Comparison of ENCODE assay signal across 26 cellular contexts in the genomic region with DNA sequence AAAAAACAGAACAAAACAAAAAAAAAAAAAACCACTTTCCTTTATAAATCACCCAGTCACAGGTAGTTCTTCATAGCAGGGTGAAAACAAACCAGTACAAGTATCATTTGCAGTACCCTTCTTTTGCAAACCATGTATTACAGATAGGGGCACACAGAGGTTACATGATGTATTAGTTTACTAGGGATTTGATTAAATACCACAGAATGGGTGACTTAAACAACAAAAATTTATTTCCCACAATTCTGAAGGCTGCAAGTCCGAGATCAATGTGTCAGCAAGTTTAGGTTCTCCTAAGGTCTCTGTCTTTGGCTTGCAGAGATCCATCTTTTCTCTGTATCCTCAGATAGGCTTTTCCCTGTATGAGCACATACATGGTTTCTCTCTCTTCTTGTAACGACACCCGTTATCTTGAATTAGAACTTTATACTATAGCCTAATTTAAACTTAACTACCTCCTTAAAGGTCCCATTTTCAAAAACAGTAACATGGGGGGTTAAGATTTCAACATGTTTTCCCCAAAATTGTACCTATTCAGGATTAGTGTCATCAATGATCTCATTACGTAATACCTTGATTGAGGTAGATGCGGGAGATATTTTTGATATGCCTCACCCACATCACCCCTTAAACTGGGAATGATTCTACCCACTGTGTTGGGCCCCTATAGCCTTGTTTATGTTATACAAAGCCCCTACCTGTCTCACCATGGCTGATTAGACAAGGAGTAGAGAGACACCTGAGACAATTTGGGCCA. TPM values are rescaled to one million over a fixed set of nuclear protein-coding genes. Genes with fewer than 3 reads are reported as not detected.
"Had no signal": no experiment of that assay in that cellular context is flagged by ENCODE, and none has a peak within 500 bp of the region (broad histone marks: within the 10 kb centered on the region; RNA-seq: fewer than 3 reads in every experiment).

No MANE protein-coding gene starts in this region.

- H3K36me3 ChIP-seq: MG63, SJSA1 had no signal

- DNase-seq: activated CD4-positive, alpha-beta memory T cell treated with anti-CD3 and anti-CD28 coated beads for 36 hours; activated CD4-positive, alpha-beta T cell treated with anti-CD3 and anti-CD28 coated beads, Interleukin-2, amount 10 ng/mL, durations not matched to agents 7 days and 5 days; activated CD4-positive, CD25-positive, alpha-beta regulatory T cell treated with anti-CD3 and anti-CD28 coated beads, Interleukin-2, amount 50 U/mL, for 72 hours; activated CD8-positive, alpha-beta memory T cell treated with anti-CD3 and anti-CD28 coated beads for 24 hours; activated gamma-delta T cell treated with Interleukin-2 at 50 U/mL for 16 hours; activated naive CD4-positive, alpha-beta T cell treated with anti-CD3 and anti-CD28 coated beads, Interleukin-2, amount 50 U/mL, for 16 hours; activated T-cell treated with anti-CD3 and anti-CD28 coated beads, Interleukin-2, amount 50 U/mL, for 72 hours; aorta; central memory CD4-positive, alpha-beta T cell; KG1; MG63; NCI-H1105; NCI-H1436; NCI-H1694 treated with DMSO at 0.1 percent for 48 hours; NCI-H2029 treated with DMSO at 0.1 percent for 48 hours; NCI-H345; NCI-H510A; NCI-H526 treated with DMSO at 0.1 percent for 48 hours; Right ventricle myocardium superior; RPMI8226; SW 1271 had no signal

- H3K4me3 ChIP-seq: MG63, SJSA1 had no signal

- ATAC-seq: activated T-cell treated with anti-CD3 and anti-CD28 coated beads, Interleukin-2, amount 50 U/mL, for 72 hours; SK-N-SH treated with all-trans-retinoic acid at 6 μM for 48 hours; WTC11 had no signal

- H3K9me3 ChIP-seq: MG63, SJSA1 had no signal

- H3K27me3 ChIP-seq: MG63, SJSA1 had no signal

- H3K27ac ChIP-seq: SJSA1 had no signal

RNA-seq across cellular contexts. Expression of a gene that starts 10.4 kb away (rescaled TPM):
- total RNA-seq: activated CD4-positive, alpha-beta memory T cell treated with anti-CD3 and anti-CD28 coated beads for 36 hours; activated T-cell treated with anti-CD3 and anti-CD28 coated beads, Interleukin-2, amount 50 U/mL, for 72 hours; activated T-helper 2 cell treated with anti-CD3 and anti-CD28 coated beads, Interferon-gamma antibody, Interleukin-2, Interleukin-4, amounts not matched to agents 10 μg/mL and 5 μg/mL and 100 μg/mL, durations not matched to agents 14 hours and 24 hours and 36 hours; bronchial epithelial cell; Right ventricle myocardium superior; SJSA1; WTC11 had no signal
